In genomic region chr6:80338201-80338836, GRCh38 we compare ENCODE assay signal across 8 cellular contexts.
DNase-seq lines count a peak whose midpoint lies in the region; ATAC-seq lines count a peak whose summit lies in the region.

No MANE protein-coding gene starts in this region.

- no peaks in the 10 kb centered on the region for H3K9me3 Mint-ChIP-seq in activated naive CD8-positive, alpha-beta T cell treated with anti-CD3 and anti-CD28 coated beads, Interleukin-2, amount 50 U/mL, for 24 hours

- peak; percentile 90 for ATAC-seq in GM19467 (IDR thresholded peaks at IDR 0.05; ENCODE audit: unreplicated experiment)
- ATAC-seq in HG03575 (IDR thresholded peaks at IDR 0.05; ENCODE audit: extremely low read depth, insufficient number of reproducible peaks, low FRiP score, unreplicated experiment), result peak; percentile 69
- ATAC-seq in activated naive CD8-positive, alpha-beta T cell treated with anti-CD3 and anti-CD28 coated beads, Interleukin-2, amount 50 U/mL, for 24 hours, result peak; percentile 69

- no peaks in the 10 kb centered on the region for H3K27me3 Mint-ChIP-seq in activated naive CD8-positive, alpha-beta T cell treated with anti-CD3 and anti-CD28 coated beads, Interleukin-2, amount 50 U/mL, for 24 hours

- H3K27ac Mint-ChIP-seq in activated naive CD8-positive, alpha-beta T cell treated with anti-CD3 and anti-CD28 coated beads, Interleukin-2, amount 50 U/mL, for 24 hours, result no peak overlapping the region

- no peaks in the 10 kb centered on the region for H3K36me3 Mint-ChIP-seq in activated naive CD8-positive, alpha-beta T cell treated with anti-CD3 and anti-CD28 coated beads, Interleukin-2, amount 50 U/mL, for 24 hours (ENCODE audit: low read depth)

- H3K4me3 Mint-ChIP-seq in activated naive CD8-positive, alpha-beta T cell treated with anti-CD3 and anti-CD28 coated beads, Interleukin-2, amount 50 U/mL, for 24 hours, result no peak overlapping the region

- DNase-seq in COLO668 (lab: John Stamatoyannopoulos, UW; ENCODE audit: unreplicated experiment) (peak; percentile 34), T follicular helper cell (ENCODE audit: low read depth) (peak; percentile 38), iris pigment epithelial cell (ENCODE audit: low read depth) (peak; percentile 37), DMS79 treated with DMSO at 0.1 percent for 48 hours (lab: John Stamatoyannopoulos, UW) (no peak)
- peak; percentile 85 for DNase-seq in activated naive CD8-positive, alpha-beta T cell treated with anti-CD3 and anti-CD28 coated beads, Interleukin-2, amount 50 U/mL, for 24 hours
- peak; percentile 46 for DNase-seq in stimulated activated CD4-positive, alpha-beta T cell treated with anti-CD3 and anti-CD28 coated beads, Interleukin-2, amount 100 ng/mL, for 4 hours (ENCODE audit: low read depth)

- H3K4me1 Mint-ChIP-seq in activated naive CD8-positive, alpha-beta T cell treated with anti-CD3 and anti-CD28 coated beads, Interleukin-2, amount 50 U/mL, for 24 hours, result peaks cover 2% of the 10 kb centered on the region
